8 cellular contexts compared by ENCODE assay signal in the genomic region with DNA sequence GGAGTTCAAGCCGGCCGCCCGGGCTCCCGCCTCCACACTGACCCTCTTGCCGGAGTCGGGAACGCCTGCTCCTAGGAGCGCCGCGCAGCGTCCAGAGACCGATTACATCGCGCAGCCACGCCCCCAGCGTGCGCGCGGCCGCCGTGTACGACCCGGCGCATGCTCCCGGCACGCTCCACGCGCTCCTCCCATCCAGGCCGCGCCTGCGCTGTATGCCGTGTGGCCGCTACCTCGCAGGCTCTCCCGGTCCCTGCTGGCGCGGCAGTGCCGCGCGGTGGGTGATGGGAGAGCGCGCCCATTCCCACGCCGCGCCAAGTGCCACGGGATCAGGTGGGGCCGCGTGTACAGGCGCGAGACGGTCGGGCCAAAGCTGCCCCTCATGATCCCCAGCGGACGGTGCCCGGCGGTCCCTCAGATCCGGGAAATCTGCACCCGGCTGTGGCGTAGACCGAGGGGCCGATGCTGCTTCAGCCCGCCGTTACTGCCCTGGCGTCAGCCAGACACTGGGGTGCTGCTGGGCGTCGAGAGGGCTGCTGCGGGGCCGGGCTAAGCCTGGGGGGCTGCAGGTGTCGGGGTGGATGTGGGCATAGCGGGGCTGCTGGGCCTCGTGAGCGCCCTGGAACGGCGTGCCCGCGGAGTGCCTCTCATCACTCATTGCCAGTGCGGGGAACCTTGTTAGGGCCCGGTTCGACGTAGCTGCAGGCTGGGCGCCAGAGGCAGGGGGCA. TPM values are rescaled to one million over a fixed set of nuclear protein-coding genes. Genes with fewer than 3 reads are reported as not detected.
A peak's percentile ranks its signal among the peaks of the same experiment; 100 is the strongest.
DNase-seq lines count a peak whose midpoint lies in the region; TF ChIP-seq lines count a peak whose summit lies in the region.

Gene GNB1L, minus strand, starts transcription at position 97 of the 726 bp plus-strand sequence. CDS start 33,519 bp downstream, outside the sequence.
A gene with protein sequence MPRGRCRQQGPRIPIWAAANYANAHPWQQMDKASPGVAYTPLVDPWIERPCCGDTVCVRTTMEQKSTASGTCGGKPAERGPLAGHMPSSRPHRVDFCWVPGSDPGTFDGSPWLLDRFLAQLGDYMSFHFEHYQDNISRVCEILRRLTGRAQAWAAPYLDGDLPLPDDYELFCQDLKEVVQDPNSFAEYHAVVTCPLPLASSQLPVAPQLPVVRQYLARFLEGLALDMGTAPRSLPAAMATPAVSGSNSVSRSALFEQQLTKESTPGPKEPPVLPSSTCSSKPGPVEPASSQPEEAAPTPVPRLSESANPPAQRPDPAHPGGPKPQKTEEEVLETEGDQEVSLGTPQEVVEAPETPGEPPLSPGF (minus strand): TSS at position 97 of the 726 bp plus-strand sequence. CDS start 2,613 bp downstream, outside the sequence.

- no peak for TF ChIP-seq CTCF in GM20000 (IDR thresholded peaks at IDR 0.05; ENCODE audit: extremely low read depth, missing control alignments)

- peak; percentile 96 for DNase-seq in COR-L47 (lab: John Stamatoyannopoulos, UW)
- peak; percentile 98 for DNase-seq in GM20000 (ENCODE audit: low spot score)
- peak; percentile 100 for DNase-seq in HT-29 (ENCODE audit: low spot score)
- DNase-seq in NK-92 (lab: John Stamatoyannopoulos, UW; ENCODE audit: unreplicated experiment): peak; percentile 50
- DNase-seq in activated CD8-positive, alpha-beta memory T cell treated with anti-CD3 and anti-CD28 coated beads for 24 hours: peak; percentile 97
- DNase-seq in effector CD8-positive, alpha-beta T cell (lab: John Stamatoyannopoulos, UW): peak; percentile 91
- DNase-seq in medulla oblongata (ENCODE audit: extremely low spot score): peak; percentile 97
- peak; percentile 92 to 96 (median 93) for DNase-seq in stimulated activated CD4-positive, alpha-beta T cell treated with anti-CD3 and anti-CD28 coated beads, TNF-alpha, amount 100 ng/mL, for 48 hours (ENCODE audit: low read depth in 3 of 3)

RNA-seq across cellular contexts. Expression of gene GNB1L, which starts in this region (rescaled TPM):
- total RNA-seq in HT-29 (2014; rRNA removed; shearing (Covaris generic)): 96.1 and 115 TPM in 2 replicates

RNA-seq across cellular contexts. Expression of the second gene that starts in this region (rescaled TPM):
- total RNA-seq in HT-29 (2014; rRNA removed; shearing (Covaris generic)): 37.9 and 42.8 TPM in 2 replicates

Comparison
In these comparisons a context has a peak if more than half of its experiments do, and no peak if none do; other contexts are left out.
1. Peak in every context shown above with its lines: DNase-seq.
2. DNase-seq: peak in every context shown above with its lines; median percentile 100 in HT-29; 98 in GM20000; 97 in activated CD8-positive, alpha-beta memory T cell treated with anti-CD3 and anti-CD28 coated beads for 24 hours; 97 in medulla oblongata; 96 in COR-L47; 93 in stimulated activated CD4-positive, alpha-beta T cell treated with anti-CD3 and anti-CD28 coated beads, TNF-alpha, amount 100 ng/mL, for 48 hours; 91 in effector CD8-positive, alpha-beta T cell; 50 in NK-92.